Comparison of ENCODE assay signal across 1 cellular context in the genomic region with DNA sequence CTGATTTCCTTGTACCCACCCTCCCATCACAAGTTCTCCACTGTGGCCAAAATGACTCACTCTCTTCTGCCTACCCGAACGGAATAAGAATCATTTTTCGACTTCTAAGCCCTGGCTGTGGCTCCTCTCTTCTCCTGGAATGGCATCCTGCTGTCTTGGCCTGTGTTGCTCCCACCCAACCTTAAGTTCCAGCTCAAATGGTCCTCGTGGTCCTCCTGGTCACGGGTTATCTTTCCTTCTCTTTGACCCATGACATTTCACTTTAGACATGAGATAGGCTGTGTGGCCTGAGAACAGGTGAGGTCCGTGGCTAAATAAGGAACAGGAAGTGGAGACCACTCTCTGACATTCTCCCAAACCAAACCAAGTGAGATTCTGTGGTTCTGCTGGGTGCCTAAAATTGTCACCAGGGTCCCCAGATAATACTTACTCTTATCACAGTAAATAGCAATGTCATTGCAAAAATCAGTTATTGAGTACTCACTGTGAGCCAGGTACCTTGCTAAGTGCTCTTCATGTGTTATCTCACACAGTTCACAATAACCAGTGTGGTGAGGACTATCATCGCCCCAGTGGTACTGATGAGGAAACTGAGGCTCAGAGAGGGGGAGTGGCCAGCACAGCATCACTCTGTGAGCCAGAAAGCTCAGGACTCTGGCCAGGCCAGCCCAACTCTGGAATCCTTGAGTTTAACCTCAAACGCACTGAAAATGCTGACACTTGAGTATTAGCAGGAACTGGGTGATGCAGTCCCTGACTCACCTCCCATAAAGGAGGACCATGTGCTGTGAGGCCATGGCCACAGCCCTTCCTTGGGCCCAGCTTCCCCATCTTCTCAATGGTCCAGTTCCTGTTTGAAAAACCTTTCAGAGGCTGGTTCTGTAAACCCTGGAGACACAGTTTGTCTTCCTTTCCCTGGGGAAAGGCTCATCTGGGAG.
TF ChIP-seq lines count a peak whose summit lies in the region.

No MANE protein-coding gene starts in this region.

TF ChIP-seq in H1, 55 proteins besides CTCF, POLR2A, EP300 and RAD21:
- TF ChIP-seq BACH1 (IDR thresholded peaks at IDR 0.05; ENCODE audit: low read length) (no peak), POLR2AphosphoS5 (IDR thresholded peaks at IDR 0.05; ENCODE audit: low read depth, low read length) (no peak), CBX8 (IDR thresholded peaks at IDR 0.05; ENCODE audit: borderline replicate concordance, low read depth, low read length) (no peak), EGR1 (IDR thresholded peaks at IDR 0.05; ENCODE audit: borderline replicate concordance, low read depth, low read length) (no peak), TAF1 (IDR thresholded peaks at IDR 0.05; ENCODE audit: low read depth, low read length) (no peak), CHD1 (IDR thresholded peaks at IDR 0.05; ENCODE audit: low read depth, low read length) (no peak), FOSL1 (IDR thresholded peaks at IDR 0.05; ENCODE audit: insufficient read depth, low read depth, low read length) (no peak), SIX5 (IDR thresholded peaks at IDR 0.05; ENCODE audit: low read depth, low read length) (no peak), RNF2 (IDR thresholded peaks at IDR 0.05; ENCODE audit: borderline replicate concordance, low read depth, low read length, missing control alignments, poor library complexity, severe bottlenecking) (no peak), GABPA (IDR thresholded peaks at IDR 0.05; ENCODE audit: borderline replicate concordance, insufficient read depth, low read length) (no peak), SIRT6 (IDR thresholded peaks at IDR 0.05; ENCODE audit: low read length) (no peak), CBX5 (IDR thresholded peaks at IDR 0.05; ENCODE audit: low read depth, low read length) (no peak), ZNF274 (IDR thresholded peaks at IDR 0.05; ENCODE audit: borderline replicate concordance, extremely low read depth, low read length) (no peak), HDAC6 (IDR thresholded peaks at IDR 0.05; ENCODE audit: low read depth, low read length) (no peak), CTBP2 (IDR thresholded peaks at IDR 0.05; ENCODE audit: borderline replicate concordance, insufficient read depth, insufficient read length, low read length) (no peak), MAFK (IDR thresholded peaks at IDR 0.05; ENCODE audit: low read depth, low read length) (no peak), YY1 (IDR thresholded peaks at IDR 0.05; ENCODE audit: low read depth, low read length) (no peak)
- TF ChIP-seq, protein P1, sequence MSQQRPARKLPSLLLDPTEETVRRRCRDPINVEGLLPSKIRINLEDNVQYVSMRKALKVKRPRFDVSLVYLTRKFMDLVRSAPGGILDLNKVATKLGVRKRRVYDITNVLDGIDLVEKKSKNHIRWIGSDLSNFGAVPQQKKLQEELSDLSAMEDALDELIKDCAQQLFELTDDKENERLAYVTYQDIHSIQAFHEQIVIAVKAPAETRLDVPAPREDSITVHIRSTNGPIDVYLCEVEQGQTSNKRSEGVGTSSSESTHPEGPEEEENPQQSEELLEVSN (IDR thresholded peaks at IDR 0.05): no peak
- TF ChIP-seq, protein P2, sequence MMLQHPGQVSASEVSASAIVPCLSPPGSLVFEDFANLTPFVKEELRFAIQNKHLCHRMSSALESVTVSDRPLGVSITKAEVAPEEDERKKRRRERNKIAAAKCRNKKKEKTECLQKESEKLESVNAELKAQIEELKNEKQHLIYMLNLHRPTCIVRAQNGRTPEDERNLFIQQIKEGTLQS (IDR thresholded peaks at IDR 0.05; ENCODE audit: insufficient read depth, low read depth, low read length): no peak
